10 cellular contexts compared by ENCODE assay signal in genomic region chr13:48578516-48579166, GRCh38. TPM values are rescaled to one million over a fixed set of nuclear protein-coding genes. Genes with fewer than 3 reads are reported as not detected.
A peak's percentile ranks its signal among the peaks of the same experiment; 100 is the strongest.
DNase-seq lines count a peak whose midpoint lies in the region; ATAC-seq, FAIRE-seq and TF ChIP-seq lines count a peak whose summit lies in the region.
"Had no signal": no experiment of that assay in that cellular context is flagged by ENCODE, and none has a peak within 500 bp of the region (broad histone marks: within the 10 kb centered on the region; RNA-seq: fewer than 3 reads in every experiment).

No MANE protein-coding gene starts in this region.

- no peak for DNase-seq in endothelial cell of umbilical vein (ENCODE audit: low read depth, low spot score)
- DNase-seq in head of caudate nucleus = no peak
- DNase-seq in erythroblast (lab: John Stamatoyannopoulos, UW) = no peak
- no peak for DNase-seq in sciatic nerve (ENCODE audit: low spot score)
- DNase-seq in NCI-H1105 treated with DMSO at 0.1 percent for 48 hours (lab: John Stamatoyannopoulos, UW) = no peak
- DNase-seq: effector memory CD4-positive, alpha-beta T cell had no signal

- no peaks in the 10 kb centered on the region for H3K9me3 ChIP-seq in BLaER1 treated with 17β-estradiol and CSF1 and Interleukin-3, amounts not matched to agents 10 nM and 100 nM (replicated peaks in 1 of 11)
- H3K9me3 ChIP-seq in endothelial cell of umbilical vein (replicated peaks; ENCODE audit: control insufficient read depth, insufficient read depth, low read length) = no peaks in the 10 kb centered on the region
- H3K9me3 ChIP-seq: thyroid gland had no signal

- TF ChIP-seq POLR2A in endothelial cell of umbilical vein (IDR thresholded peaks at IDR 0.05; ENCODE audit: low read depth, low read length) = no peak
- TF ChIP-seq POLR2A in erythroblast (IDR thresholded peaks at IDR 0.05; ENCODE audit: low read length) = no peak

- H3K4me2 ChIP-seq in BLaER1 treated with 17β-estradiol and CSF1 and Interleukin-3, amounts not matched to agents 10 nM and 100 nM = peak overlapping the region; percentile 70 to 95 (median 84)
- H3K4me2 ChIP-seq in endothelial cell of umbilical vein (ENCODE audit: insufficient read depth, low read length) = no peak overlapping the region

- BruUV-seq in endothelial cell of umbilical vein (replicated peaks; lab: Mats Ljungman, UMichigan) = no TSS peak

- no peak for TF ChIP-seq CTCF in endothelial cell of umbilical vein (IDR thresholded peaks at IDR 0.05; ENCODE audit: extremely low read depth in 1 of 2, insufficient read depth in 1 of 2, low read depth in 1 of 2, low read length in 2 of 2)

- no peak for FAIRE-seq in endothelial cell of umbilical vein (lab: Jason Lieb, UNC)

- H3K79me2 ChIP-seq in endothelial cell of umbilical vein (ENCODE audit: control insufficient read depth, insufficient read depth, low read length) = no peaks in the 10 kb centered on the region

- ATAC-seq in GM19438 (IDR thresholded peaks at IDR 0.05; ENCODE audit: low read depth, unreplicated experiment) = peak; percentile 54
- peak; percentile 38 for ATAC-seq in HG03108 (IDR thresholded peaks at IDR 0.05; ENCODE audit: unreplicated experiment)
- ATAC-seq in sciatic nerve = no peak

- dilution Hi-C loops in endothelial cell of umbilical vein (cut with MboI; ENCODE audit: extremely low pct_ligation_motif_present, low sequenced_read_pairs) = no loop called here

- peak overlapping the region; percentile 64 to 85 (median 73) for H3K9ac ChIP-seq in BLaER1 treated with 17β-estradiol and CSF1 and Interleukin-3, amounts not matched to agents 10 nM and 100 nM
- no peak overlapping the region for H3K9ac ChIP-seq in endothelial cell of umbilical vein (replicated peaks; ENCODE audit: extremely low read depth, insufficient read depth, low read length)

- H4K20me1 ChIP-seq in BLaER1 treated with 17β-estradiol and CSF1 and Interleukin-3, amounts not matched to agents 10 nM and 100 nM = no peaks in the 10 kb centered on the region
- no peaks in the 10 kb centered on the region for H4K20me1 ChIP-seq in endothelial cell of umbilical vein (replicated peaks; ENCODE audit: control insufficient read depth, extremely low read depth, insufficient read depth, low read length)

- peaks cover 66 to 91% (median 81%) of the 10 kb centered on the region in 10 experiments for H3K4me1 ChIP-seq in BLaER1 treated with 17β-estradiol and CSF1 and Interleukin-3, amounts not matched to agents 10 nM and 100 nM
- peaks cover under 1% of the 10 kb centered on the region for H3K4me1 ChIP-seq in endothelial cell of umbilical vein (ENCODE audit: control insufficient read depth, extremely low read depth, insufficient read depth, low read length)

- POLR2A ChIA-PET in endothelial cell of umbilical vein (lab: Charles Lee) = no interaction called here

- CTCF ChIA-PET in endothelial cell of umbilical vein (lab: Charles Lee) = interaction anchor here (0.7 to 8.7 kb wide), 9 partner anchors 9 to 316 kb away, joined by 4 to 393 read pairs (median 7); partner anchors contain the start of gene LPAR6

- H3K27me3 ChIP-seq in BLaER1 treated with 17β-estradiol and CSF1 and Interleukin-3, amounts not matched to agents 10 nM and 100 nM = no peaks in the 10 kb centered on the region
- peaks cover 0 to 4% of the 10 kb centered on the region in 2 experiments for H3K27me3 ChIP-seq in endothelial cell of umbilical vein (ENCODE audit: control insufficient read depth in 2 of 2, insufficient read depth in 2 of 2, low read length in 2 of 2)
- H3K27me3 ChIP-seq: thyroid gland had no signal

- peak overlapping the region; percentile 26 for H2AFZ ChIP-seq in endothelial cell of umbilical vein (ENCODE audit: low read depth, low read length)

- no peaks in the 10 kb centered on the region for H3K36me3 ChIP-seq in BLaER1 treated with 17β-estradiol and CSF1 and Interleukin-3, amounts not matched to agents 10 nM and 100 nM
- no peaks in the 10 kb centered on the region for H3K36me3 ChIP-seq in endothelial cell of umbilical vein (ENCODE audit: control insufficient read depth in 2 of 2, extremely low read depth in 1 of 2, insufficient read depth in 2 of 2, low read length in 2 of 2)
- H3K36me3 ChIP-seq: thyroid gland had no signal

- intact Hi-C loops in endothelial cell of umbilical vein (cut with micrococcal nuclease) (no loop called here), head of caudate nucleus (cut with DNase I) (loop anchor here (5.0 to 10.0 kb wide), 3 partner anchors 46 to 246 kb away; partner anchors contain the start of gene RCBTB2), sciatic nerve (cut with DNase I) (no loop called here)

- H3K27ac ChIP-seq in BLaER1 treated with 17β-estradiol and CSF1 and Interleukin-3, amounts not matched to agents 10 nM and 100 nM = peak overlapping the region; percentile 71 to 93 (median 83)
- H3K27ac ChIP-seq in endothelial cell of umbilical vein (ENCODE audit: insufficient read depth, low read depth, low read length) = no peak overlapping the region

- H3K9me1 ChIP-seq in endothelial cell of umbilical vein (replicated peaks; ENCODE audit: control insufficient read depth, extremely low read depth, insufficient read depth, low read length) = no peaks in the 10 kb centered on the region

- peak overlapping the region in 5 of 10 experiments; percentile 9 to 41 (median 37); a peak in 7 of 20 replicates for H3K4me3 ChIP-seq in BLaER1 treated with 17β-estradiol and CSF1 and Interleukin-3, amounts not matched to agents 10 nM and 100 nM
- no peak overlapping the region for H3K4me3 ChIP-seq in endothelial cell of umbilical vein (replicated peaks in 1 of 3; ENCODE audit: insufficient read depth in 1 of 3, low read depth in 1 of 3, low read length in 3 of 3)
- H3K4me3 ChIP-seq: thyroid gland had no signal

TF ChIP-seq in endothelial cell of umbilical vein, 7 proteins besides CTCF, POLR2A, EP300 and RAD21:
- no peak for TF ChIP-seq MYC (IDR thresholded peaks at IDR 0.05; ENCODE audit: low read depth, low read length)
- TF ChIP-seq, protein P1, sequence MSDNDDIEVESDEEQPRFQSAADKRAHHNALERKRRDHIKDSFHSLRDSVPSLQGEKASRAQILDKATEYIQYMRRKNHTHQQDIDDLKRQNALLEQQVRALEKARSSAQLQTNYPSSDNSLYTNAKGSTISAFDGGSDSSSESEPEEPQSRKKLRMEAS (IDR thresholded peaks at IDR 0.05; ENCODE audit: insufficient read depth, insufficient read length) = no peak
- TF ChIP-seq EZH2 (IDR thresholded peaks at IDR 0.05; ENCODE audit: borderline replicate concordance, low read depth, low read length, severe bottlenecking) = no peak
- TF ChIP-seq GATA2 (IDR thresholded peaks at IDR 0.05; ENCODE audit: insufficient read depth, insufficient read length, low read depth, low read length) = no peak
- no peak for TF ChIP-seq POLR2AphosphoS5 (IDR thresholded peaks at IDR 0.05; ENCODE audit: insufficient read depth, low read depth, low read length)
- no peak for TF ChIP-seq JUN (IDR thresholded peaks at IDR 0.05; ENCODE audit: borderline replicate concordance, insufficient read depth, insufficient read length, low read depth)
- TF ChIP-seq FOS (IDR thresholded peaks at IDR 0.05; ENCODE audit: borderline replicate concordance, insufficient read depth, low read length) = no peak

RNA-seq across cellular contexts. Expression of gene RCBTB2, which starts 45.8 kb away (rescaled TPM):
- total RNA-seq in endothelial cell of umbilical vein (9.9 and 12.6 TPM in 2 replicates), sciatic nerve (19.7 TPM)
- 8.6 and 10.7 TPM in 2 replicates for polyA plus RNA-seq in endothelial cell of umbilical vein
- polyA plus RNA-seq in endothelial cell of umbilical vein (2011; cell fraction: cytosol; rRNA removed) = 9.5 and 9.8 TPM in 2 replicates
- 15.4 and 19.8 TPM in 2 replicates for polyA plus RNA-seq in endothelial cell of umbilical vein (2011; cell fraction: nucleus; rRNA removed)
- polyA plus RNA-seq in endothelial cell of umbilical vein (2012) = 7.1 and 8.1 TPM in 2 replicates
- polyA minus RNA-seq in endothelial cell of umbilical vein = 15.1 and 15.9 TPM in 2 replicates
- 1.2 TPM for polyA minus RNA-seq in endothelial cell of umbilical vein (2011; cell fraction: cytosol; rRNA and poly(A)+ RNA removed)
- 6.9 and 10.5 TPM in 2 replicates for polyA minus RNA-seq in endothelial cell of umbilical vein (2011; cell fraction: nucleus; rRNA and poly(A)+ RNA removed)
